8 cellular contexts compared by ENCODE assay signal in genomic region chr22:41286639-41287091, GRCh38. TPM values are rescaled to one million over a fixed set of nuclear protein-coding genes. Genes with fewer than 3 reads are reported as not detected.
DNase-seq lines count a peak whose midpoint lies in the region; ATAC-seq, FAIRE-seq and TF ChIP-seq lines count a peak whose summit lies in the region.

No MANE protein-coding gene starts in this region.

- dilution Hi-C loops in keratinocyte (cut with MboI; ENCODE audit: extremely low pct_ligation_motif_present, low sequenced_read_pairs), result no loop called here

- no peaks in the 10 kb centered on the region for H3K9me3 ChIP-seq in adipocyte (ENCODE audit: control insufficient read depth, low read length)
- H3K9me3 ChIP-seq in keratinocyte (ENCODE audit: control insufficient read depth, low read depth, low read length), result no peaks in the 10 kb centered on the region

- peaks cover 22% of the 10 kb centered on the region for H3K36me3 ChIP-seq in adipocyte (ENCODE audit: control insufficient read depth, insufficient read depth, low read length, severe bottlenecking)
- peaks cover 7 to 19% of the 10 kb centered on the region in 2 experiments for H3K36me3 ChIP-seq in keratinocyte (ENCODE audit: control insufficient read depth in 2 of 2, extremely low read depth in 1 of 2, insufficient read depth in 2 of 2, low read length in 2 of 2)

- POLR2A ChIA-PET in AG04449 (lab: Yijun Ruan, JAX), result interaction anchor here (0.9 to 1.2 kb wide), 3 partner anchors 15 to 160 kb away, joined by 4 read pairs; partner anchors contain the start of genes TEF, TOB2 and ZC3H7B

- no peaks in the 10 kb centered on the region for H3K27me3 ChIP-seq in adipocyte (replicated peaks; ENCODE audit: control insufficient read depth, insufficient read depth, low read length)
- no peaks in the 10 kb centered on the region for H3K27me3 ChIP-seq in keratinocyte (ENCODE audit: control insufficient read depth, extremely low read depth, insufficient read depth, low read length)

- peaks cover 2% of the 10 kb centered on the region for H3K9me1 ChIP-seq in keratinocyte (ENCODE audit: control insufficient read depth, extremely low read depth, insufficient read depth, low read length)

- ATAC-seq in GM18870 (IDR thresholded peaks at IDR 0.05; ENCODE audit: unreplicated experiment), result peak; percentile 21
- ATAC-seq in HG03159 (IDR thresholded peaks at IDR 0.05; ENCODE audit: unreplicated experiment), result peak; percentile 24

- peak overlapping the region; percentile 93 for H3K4me2 ChIP-seq in keratinocyte (ENCODE audit: control insufficient read depth, extremely low read depth, insufficient read depth, low read depth, low read length)

- DNase-seq in AG04449 (ENCODE audit: low read depth, low spot score) (no peak), SK-MEL-5 (ENCODE audit: low read depth, low spot score) (peak; percentile 61), adipocyte (ENCODE audit: low read depth) (peak; percentile 49), keratinocyte (ENCODE audit: low read depth, low spot score) (no peak), occipital lobe (lab: John Stamatoyannopoulos, UW) (no peak)
- peak in 2 of 3 donors; percentile 18 to 38 for DNase-seq in stimulated activated CD4-positive, alpha-beta T cell treated with anti-CD3 and anti-CD28 coated beads, TNF-alpha, amount 100 ng/mL, for 48 hours (ENCODE audit: low read depth in 3 of 3)

- in situ Hi-C loops in SK-MEL-5 (cut with HindIII; ENCODE audit: low pct_unique_long_range_greater_than_20kb, low sequenced_read_pairs), result no loop called here

- peaks cover 34% of the 10 kb centered on the region for H3K79me2 ChIP-seq in keratinocyte (ENCODE audit: control insufficient read depth, insufficient read depth, low read length)

- TF ChIP-seq CTCF in AG04449 (IDR thresholded peaks at IDR 0.05; ENCODE audit: insufficient read depth, low read length, missing control alignments), result no peak
- TF ChIP-seq CTCF in keratinocyte (optimal IDR thresholded peaks at IDR 0.05 in 1 of 3, IDR thresholded peaks at IDR 0.05 in 1 of 3, conservative IDR thresholded peaks at IDR 0.05 in 1 of 3; ENCODE audit: extremely low read depth in 1 of 3, insufficient read depth in 2 of 3, low read length in 3 of 3), result no peak

- peak overlapping the region; percentile 61 for H2AFZ ChIP-seq in keratinocyte (ENCODE audit: control insufficient read depth, low read length)

- H3K4me1 ChIP-seq in adipocyte (ENCODE audit: control insufficient read depth, insufficient read depth, low read length), result peaks cover 42% of the 10 kb centered on the region
- H3K4me1 ChIP-seq in keratinocyte (ENCODE audit: control insufficient read depth, extremely low read depth, insufficient read depth, low read length), result peaks cover 57% of the 10 kb centered on the region

- H4K20me1 ChIP-seq in keratinocyte (ENCODE audit: control insufficient read depth, extremely low read depth, insufficient read depth, low read length), result peaks cover 9% of the 10 kb centered on the region

- H3K9ac ChIP-seq in adipocyte (ENCODE audit: low read length) (peak overlapping the region; percentile 82), keratinocyte (ENCODE audit: control insufficient read depth, extremely low read depth, insufficient read depth, low read length) (peak overlapping the region; percentile 72)

- CTCF ChIA-PET in AG04449 (lab: Yijun Ruan, JAX), result interaction anchor here (1.3 kb wide), 1 partner anchor 231 kb away, joined by 4 read pairs; no protein-coding TSS in a partner anchor

- peak overlapping the region; percentile 83 for H3K27ac ChIP-seq in keratinocyte (ENCODE audit: control insufficient read depth, insufficient read depth, low read length)

- no peak for FAIRE-seq in keratinocyte (lab: Jason Lieb, UNC)

- H3K4me3 ChIP-seq in AG04449 (ENCODE audit: low read depth, low read length) (peak overlapping the region; percentile 64), adipocyte (ENCODE audit: low read length) (peak overlapping the region; percentile 85), keratinocyte (ENCODE audit: control insufficient read depth in 2 of 3, extremely low read depth in 1 of 3, insufficient read depth in 2 of 3, low read depth in 1 of 3, low read length in 3 of 3) (peak overlapping the region; percentile 30 to 80 (median 60))

RNA-seq across cellular contexts. Expression of gene RANGAP1, which starts 0.7 kb away (rescaled TPM):
- 60.7 and 64.2 TPM in 2 replicates for total RNA-seq in SK-MEL-5 (2014; rRNA removed; shearing (Covaris generic))
- polyA plus RNA-seq in SK-MEL-5 (2015; cell fraction: cytosol; rRNA removed), result 140 and 158 TPM in 2 replicates
- 174 and 182 TPM in 2 replicates for polyA plus RNA-seq in SK-MEL-5 (2015; cell fraction: nucleus; rRNA removed)
- 85.9 to 119 TPM (median 108 TPM) in 3 replicates for polyA plus RNA-seq in keratinocyte
- polyA plus RNA-seq in keratinocyte (2011; ENCODE audit: low read depth), result 142 TPM
- 83.4 and 129 TPM in 2 replicates for polyA plus RNA-seq in keratinocyte (2011; cell fraction: cytosol; rRNA removed)
- 185 and 218 TPM in 2 replicates for polyA plus RNA-seq in keratinocyte (2011; cell fraction: nucleus; rRNA removed)
- 103 and 136 TPM in 2 replicates for polyA plus RNA-seq in keratinocyte (2012; ENCODE audit: low replicate concordance)
- 120 to 206 TPM (median 128 TPM) in 3 replicates for polyA minus RNA-seq in keratinocyte
- 165 TPM for polyA minus RNA-seq in keratinocyte (2011; cell fraction: cytosol; rRNA and poly(A)+ RNA removed)
- 87.8 and 92.2 TPM in 2 replicates for polyA minus RNA-seq in keratinocyte (2011; cell fraction: nucleus; rRNA and poly(A)+ RNA removed)
- 28.7 TPM for total RNA-seq in occipital lobe

RNA-seq across cellular contexts. Expression of gene ZC3H7B, which starts 14.7 kb away (rescaled TPM):
- 55.1 and 55.8 TPM in 2 replicates for total RNA-seq in SK-MEL-5 (2014; rRNA removed; shearing (Covaris generic))
- 75.0 and 95.2 TPM in 2 replicates for polyA plus RNA-seq in SK-MEL-5 (2015; cell fraction: cytosol; rRNA removed)
- 78.7 and 105 TPM in 2 replicates for polyA plus RNA-seq in SK-MEL-5 (2015; cell fraction: nucleus; rRNA removed)
- polyA plus RNA-seq in keratinocyte, result 24.2 to 31.9 TPM (median 25.5 TPM) in 3 replicates
- polyA plus RNA-seq in keratinocyte (2011; ENCODE audit: low read depth), result 5.5 TPM
- polyA plus RNA-seq in keratinocyte (2011; cell fraction: cytosol; rRNA removed), result 20.5 and 38.5 TPM in 2 replicates
- polyA plus RNA-seq in keratinocyte (2011; cell fraction: nucleus; rRNA removed), result 42.2 and 55.8 TPM in 2 replicates
- 10.8 and 54.5 TPM in 2 replicates for polyA plus RNA-seq in keratinocyte (2012; ENCODE audit: low replicate concordance)
- 28.1 to 79.3 TPM (median 30.3 TPM) in 3 replicates for polyA minus RNA-seq in keratinocyte
- 43.7 TPM for polyA minus RNA-seq in keratinocyte (2011; cell fraction: cytosol; rRNA and poly(A)+ RNA removed)
- polyA minus RNA-seq in keratinocyte (2011; cell fraction: nucleus; rRNA and poly(A)+ RNA removed), result 25.4 and 27.8 TPM in 2 replicates
- total RNA-seq in occipital lobe, result 51.3 TPM

RNA-seq across cellular contexts. Expression of gene CHADL, which starts 45.9 kb away (rescaled TPM):
- 0.13 and 0.56 TPM in 2 replicates for total RNA-seq in SK-MEL-5 (2014; rRNA removed; shearing (Covaris generic))
- 0.54 and 1.1 TPM in 2 replicates for polyA plus RNA-seq in SK-MEL-5 (2015; cell fraction: cytosol; rRNA removed)
- polyA plus RNA-seq in SK-MEL-5 (2015; cell fraction: nucleus; rRNA removed), result 0.27 and 1.1 TPM in 2 replicates
- 0.16 to 0.26 TPM (median 0.26 TPM) in 3 replicates for polyA plus RNA-seq in keratinocyte
- 0.27 TPM for polyA plus RNA-seq in keratinocyte (2011; ENCODE audit: low read depth)
- 0.07 and 0.27 TPM in 2 replicates for polyA plus RNA-seq in keratinocyte (2011; cell fraction: cytosol; rRNA removed)
- 0.31 and 0.32 TPM in 2 replicates for polyA plus RNA-seq in keratinocyte (2011; cell fraction: nucleus; rRNA removed)
- polyA plus RNA-seq in keratinocyte (2012; ENCODE audit: low replicate concordance), result 0.11 and 0.18 TPM in 2 replicates
- polyA minus RNA-seq in keratinocyte, result 0.10 to 0.66 TPM (median 0.13 TPM) in 3 replicates
- polyA minus RNA-seq in keratinocyte (2011; cell fraction: cytosol; rRNA and poly(A)+ RNA removed), result not detected
- 0.42 and 0.85 TPM in 2 replicates for polyA minus RNA-seq in keratinocyte (2011; cell fraction: nucleus; rRNA and poly(A)+ RNA removed)
- total RNA-seq in occipital lobe, result 2.8 TPM

Comparison
In these comparisons a context has a peak if more than half of its experiments do, and no peak if none do; other contexts are left out.
1. DNase-seq: peak in SK-MEL-5 (single experiment), adipocyte (single experiment) and stimulated activated CD4-positive, alpha-beta T cell treated with anti-CD3 and anti-CD28 coated beads, TNF-alpha, amount 100 ng/mL, for 48 hours (2 of 3); none in AG04449 (single experiment), keratinocyte (single experiment) and occipital lobe (single experiment).
2. Peak in every context shown above with its lines, with median percentiles within 50 percentile points of each other: H3K4me3 ChIP-seq.